Comparison of ENCODE assay signal across 22 cellular contexts in the genomic region with DNA sequence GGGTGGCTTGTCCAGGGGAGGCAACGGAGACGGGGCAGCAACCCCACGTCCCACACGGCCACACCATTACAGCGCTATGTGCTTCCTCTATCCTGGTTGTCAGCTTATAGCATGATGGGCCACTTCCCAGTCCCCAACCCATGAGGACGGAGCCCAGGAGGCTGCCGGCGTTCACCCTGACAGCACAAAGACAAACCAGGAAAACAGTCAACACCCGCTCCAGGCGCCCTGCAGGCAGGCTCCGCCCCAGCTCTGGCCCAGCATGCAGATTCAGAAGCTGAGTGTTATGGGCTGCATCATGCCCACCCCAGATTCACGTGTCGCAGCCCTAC. TPM values are rescaled to one million over a fixed set of nuclear protein-coding genes. Genes with fewer than 3 reads are reported as not detected.
"Had no signal": no experiment of that assay in that cellular context is flagged by ENCODE, and none has a peak within 500 bp of the region (broad histone marks: within the 10 kb centered on the region; RNA-seq: fewer than 3 reads in every experiment).

No MANE protein-coding gene starts in this region.

- H3K4me3 ChIP-seq: adrenal gland, breast epithelium, heart left ventricle, testis had no signal

- ATAC-seq: activated naive CD4-positive, alpha-beta T cell treated with anti-CD3 and anti-CD28 coated beads, Interleukin-2, amount 50 U/mL, for 72 hours; activated T-cell treated with anti-CD3 and anti-CD28 coated beads, Interleukin-2, amount 50 U/mL, for 72 hours; heart left ventricle; naive thymus-derived CD4-positive, alpha-beta T cell; sciatic nerve; stimulated activated memory B cell treated with anti-CD40 and anti-IgM and Interleukin-4, amounts not matched to agents 10 μg/mL and 1 μg/mL and 100 μg/mL, for 72 hours had no signal

- H3K27ac ChIP-seq: adrenal gland, breast epithelium, heart left ventricle, neutrophil, parathyroid adenoma, testis, VCaP had no signal

- FAIRE-seq: astrocyte, endometrium, frontal cortex had no signal

- H3K27me3 ChIP-seq: adrenal gland, breast epithelium, testis had no signal

- H3K4me1 ChIP-seq: adrenal gland, breast epithelium, heart left ventricle, testis had no signal

- DNase-seq: activated CD4-positive, alpha-beta T cell treated with anti-CD3 and anti-CD28 coated beads, Interleukin-2, amount 50 U/mL, for 4 hours; activated effector memory CD4-positive, alpha-beta T cell treated with anti-CD3 and anti-CD28 coated beads, Interleukin-2, amount 50 U/mL, for 16 hours; activated T-cell treated with anti-CD3 and anti-CD28 coated beads, Interleukin-2, amount 50 U/mL, for 72 hours; adrenal gland; cortex of kidney; heart left ventricle; mesendoderm; naive thymus-derived CD4-positive, alpha-beta T cell; stimulated activated CD4-positive, alpha-beta T cell treated with anti-CD3 and anti-CD28 coated beads, Interleukin-4, amount 100 ng/mL, for 4 hours; T-helper 9 cell; testis had no signal

- H3K9ac ChIP-seq: parathyroid adenoma had no signal

- H3K9me3 ChIP-seq: adrenal gland, breast epithelium, heart left ventricle, neutrophil, testis had no signal

- H2AFZ ChIP-seq: parathyroid adenoma had no signal

- H3K36me3 ChIP-seq: adrenal gland, breast epithelium, heart left ventricle, neutrophil had no signal

RNA-seq across cellular contexts. Expression of a gene that starts 14.8 kb away (rescaled TPM):
- total RNA-seq: activated CD8-positive, alpha-beta memory T cell treated with anti-CD3 and anti-CD28 coated beads for 36 hours; activated naive CD4-positive, alpha-beta T cell treated with anti-CD3 and anti-CD28 coated beads, Interleukin-2, amount 50 U/mL, for 72 hours had no signal
- polyA plus RNA-seq: heart left ventricle had no signal

RNA-seq across cellular contexts. Expression of a gene that starts 44.9 kb away (rescaled TPM):
- total RNA-seq: activated CD8-positive, alpha-beta memory T cell treated with anti-CD3 and anti-CD28 coated beads for 36 hours; astrocyte had no signal
